In the genomic region with DNA sequence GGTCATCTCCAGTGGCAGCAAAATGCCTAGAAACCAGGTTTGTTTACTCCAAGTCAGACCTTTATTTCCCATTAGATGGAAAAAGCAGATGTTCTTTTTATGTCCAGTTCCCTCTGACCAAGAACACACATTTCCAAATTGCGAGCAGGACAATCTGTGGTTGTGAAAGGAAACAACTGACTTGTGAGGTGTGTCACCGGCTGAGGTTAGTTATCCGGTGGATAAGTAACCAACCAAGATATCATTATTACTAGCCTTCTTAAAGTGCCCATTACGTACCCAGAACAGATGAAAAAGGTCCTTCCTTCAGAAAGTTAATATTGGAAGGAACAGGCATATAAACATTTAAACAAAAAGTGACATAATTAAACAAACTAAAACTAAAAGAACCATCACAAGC, we compare ENCODE assay signal across 10 cellular contexts.
DNase-seq lines count a peak whose midpoint lies in the region; ATAC-seq lines count a peak whose summit lies in the region.
"Had no signal": no experiment of that assay in that cellular context is flagged by ENCODE, and none has a peak within 500 bp of the region (broad histone marks: within the 10 kb centered on the region; RNA-seq: fewer than 3 reads in every experiment).

No MANE protein-coding gene starts in this region.

- H3K4me1 ChIP-seq in ACC112 (ENCODE audit: control insufficient read depth, insufficient read depth, low read length, unreplicated experiment): peaks cover 40% of the 10 kb centered on the region

- ATAC-seq in GM21723 (IDR thresholded peaks at IDR 0.05; ENCODE audit: unreplicated experiment) (peak; percentile 56), GM19023 (IDR thresholded peaks at IDR 0.05; ENCODE audit: unreplicated experiment) (no peak)
- ATAC-seq: activated CD8-positive, alpha-beta T cell treated with anti-CD3 and anti-CD28 coated beads for 36 hours had no signal

- peak; percentile 7 for DNase-seq in OCI-M1 (lab: John Stamatoyannopoulos, UW)
- DNase-seq in kidney tubule cell (ENCODE audit: low spot score): peak; percentile 85
- no peak for DNase-seq in activated effector memory CD4-positive, alpha-beta T cell treated with anti-CD3 and anti-CD28 coated beads, Interleukin-2, amount 50 U/mL, for 16 hours
- no peak for DNase-seq in activated T-cell treated with anti-CD3 and anti-CD28 coated beads, Interleukin-2, amount 50 U/mL, for 1 hour
- no peak for DNase-seq in HuH-7 (ENCODE audit: low spot score)
- DNase-seq: activated CD8-positive, alpha-beta T cell treated with anti-CD3 and anti-CD28 coated beads for 36 hours; CD4-positive, CD25-positive, alpha-beta regulatory T cell had no signal

- H2AFZ ChIP-seq in ACC112 (ENCODE audit: low read length, unreplicated experiment): no peak overlapping the region

- peak overlapping the region; percentile 65 for H3K27ac ChIP-seq in ACC112 (ENCODE audit: low read depth, low read length)

- no peak overlapping the region for H3K4me3 ChIP-seq in ACC112 (ENCODE audit: low read depth, low read length)

- H3K79me2 ChIP-seq in ACC112 (ENCODE audit: control insufficient read depth, insufficient read depth, low read length, unreplicated experiment): no peaks in the 10 kb centered on the region

- no peaks in the 10 kb centered on the region for H3K36me3 ChIP-seq in ACC112 (ENCODE audit: insufficient read depth, low read length)

- no peaks in the 10 kb centered on the region for H3K27me3 ChIP-seq in ACC112 (ENCODE audit: insufficient read depth, low read length)

Comparison
In these comparisons a context has a peak if more than half of its experiments do, and no peak if none do; other contexts are left out.
1. DNase-seq: peak in OCI-M1 (single experiment) and kidney tubule cell (single experiment); none in activated effector memory CD4-positive, alpha-beta T cell treated with anti-CD3 and anti-CD28 coated beads, Interleukin-2, amount 50 U/mL, for 16 hours (single experiment), activated T-cell treated with anti-CD3 and anti-CD28 coated beads, Interleukin-2, amount 50 U/mL, for 1 hour (single experiment) and HuH-7 (single experiment).